6 cellular contexts compared by ENCODE assay signal in genomic region chr6:30914854-30915590, GRCh38. TPM values are rescaled to one million over a fixed set of nuclear protein-coding genes. Genes with fewer than 3 reads are reported as not detected.
A peak's percentile ranks its signal among the peaks of the same experiment; 100 is the strongest.
DNase-seq lines count a peak whose midpoint lies in the region; ATAC-seq, FAIRE-seq and TF ChIP-seq lines count a peak whose summit lies in the region.

No MANE protein-coding gene starts in this region.

- H3K79me2 ChIP-seq in HepG2 (ENCODE audit: insufficient read depth, low read length) = peaks cover 11% of the 10 kb centered on the region

- no peaks in the 10 kb centered on the region for H3K9me3 Mint-ChIP-seq in Calu3 (ENCODE audit: low read depth, unreplicated experiment)
- no peaks in the 10 kb centered on the region for H3K9me3 Mint-ChIP-seq in activated CD8-positive, alpha-beta T cell treated with anti-CD3 and anti-CD28 coated beads, Interleukin-2, amount 10 ng/mL, durations not matched to agents 7 days and 5 days (ENCODE audit: insufficient read depth)

- intact Hi-C loops in Calu3 (cut with micrococcal nuclease; ENCODE audit: unreplicated experiment) (loop anchor here (1.0 to 5.0 kb wide), 5 partner anchors 47 to 212 kb away; no protein-coding TSS in a partner anchor), HepG2 (cut with micrococcal nuclease; ENCODE audit: unreplicated experiment) (loop anchor here (1.0 to 2.0 kb wide), 5 partner anchors 87 to 172 kb away; no protein-coding TSS in a partner anchor)

- no peaks in the 10 kb centered on the region for H4K20me1 ChIP-seq in HepG2 (ENCODE audit: insufficient read depth, low read length)

- peak overlapping the region; percentile 61 to 80 (median 78) for H3K4me3 ChIP-seq in HepG2 (replicated peaks in 1 of 3; ENCODE audit: insufficient read depth in 1 of 3, low read depth in 2 of 3, low read length in 3 of 3)

- TF ChIP-seq CTCF in Calu3 (IDR thresholded peaks at IDR 0.05; ENCODE audit: unreplicated experiment) (no peak), HepG2 (CRISPR knock-in tag; IDR thresholded peaks at IDR 0.05) (no peak)

- peak overlapping the region; percentile 83 for H3K27ac Mint-ChIP-seq in Calu3 (ENCODE audit: unreplicated experiment)
- peak overlapping the region; percentile 89 for H3K27ac Mint-ChIP-seq in activated CD8-positive, alpha-beta T cell treated with anti-CD3 and anti-CD28 coated beads, Interleukin-2, amount 10 ng/mL, durations not matched to agents 7 days and 5 days

- TF ChIP-seq RAD21 in HepG2 (CRISPR knock-in tag; IDR thresholded peaks at IDR 0.05) = no peak

- H3K4me1 ChIP-seq in HepG2 (ENCODE audit: insufficient read depth, low read length) = peaks cover 27% of the 10 kb centered on the region

- no peak for TF ChIP-seq EP300 in HepG2 (IDR thresholded peaks at IDR 0.05; ENCODE audit: low read depth in 2 of 2, low read length in 2 of 2)
- TF ChIP-seq EP300 in HepG2 (CRISPR knock-in tag; IDR thresholded peaks at IDR 0.05; ENCODE audit: borderline replicate concordance) = no peak

- peaks cover 20% of the 10 kb centered on the region for H3K4me1 Mint-ChIP-seq in Calu3 (ENCODE audit: low read depth, unreplicated experiment)
- peaks cover 29% of the 10 kb centered on the region for H3K4me1 Mint-ChIP-seq in activated CD8-positive, alpha-beta T cell treated with anti-CD3 and anti-CD28 coated beads, Interleukin-2, amount 10 ng/mL, durations not matched to agents 7 days and 5 days (ENCODE audit: low read depth)

- peak overlapping the region; percentile 78 for H3K4me3 Mint-ChIP-seq in Calu3 (ENCODE audit: low read depth, unreplicated experiment)
- peak overlapping the region; percentile 86 for H3K4me3 Mint-ChIP-seq in activated CD8-positive, alpha-beta T cell treated with anti-CD3 and anti-CD28 coated beads, Interleukin-2, amount 10 ng/mL, durations not matched to agents 7 days and 5 days

- in situ Hi-C loops in HepG2 (cut with HindIII; ENCODE audit: extremely low pct_ligation_motif_present, low pct_unique_long_range_greater_than_20kb) = loop anchor here (5.0 kb wide), 2 partner anchors 132 to 162 kb away; no protein-coding TSS in a partner anchor

- FAIRE-seq in HepG2 (lab: Jason Lieb, UNC) = no peak

- CTCF ChIA-PET in Calu3 (lab: Charles Lee) (interaction anchor here (0.6 to 6.0 kb wide), 25 partner anchors 11 to 200 kb away, joined by 3 to 180 read pairs (median 7); partner anchors contain the start of genes DDR1, MUCL3, PSORS1C1 and SFTA2), HepG2 (lab: Yijun Ruan, JAX; ENCODE audit: low intra/inter-chr PET ratio, low total read pairs) (interaction anchor here (1.2 to 3.1 kb wide), 7 partner anchors 86 to 172 kb away, joined by 3 to 11 read pairs (median 9); no protein-coding TSS in a partner anchor)
- CTCF ChIA-PET in activated CD8-positive, alpha-beta T cell treated with anti-CD3 and anti-CD28 coated beads, Interleukin-2, amount 10 ng/mL, durations not matched to agents 7 days and 5 days (lab: Charles Lee) = interaction anchor here (0.6 to 9.3 kb wide), 28 partner anchors 9 to 233 kb away, joined by 3 to 97 read pairs (median 8); partner anchors contain the start of gene DDR1

- H3K36me3 Mint-ChIP-seq in Calu3 (ENCODE audit: insufficient read depth, unreplicated experiment) = peaks cover 49% of the 10 kb centered on the region
- peaks cover 48% of the 10 kb centered on the region for H3K36me3 Mint-ChIP-seq in activated CD8-positive, alpha-beta T cell treated with anti-CD3 and anti-CD28 coated beads, Interleukin-2, amount 10 ng/mL, durations not matched to agents 7 days and 5 days (ENCODE audit: low read depth)

- POLR2A ChIA-PET in activated CD8-positive, alpha-beta T cell treated with anti-CD3 and anti-CD28 coated beads, Interleukin-2, amount 10 ng/mL, durations not matched to agents 7 days and 5 days (lab: Charles Lee) = no interaction called here
- POLR2A ChIA-PET in HepG2 (lab: Yijun Ruan, JAX) = interaction anchor here (1.0 to 3.4 kb wide), 8 partner anchors 9 to 269 kb away, joined by 3 to 24 read pairs (median 4); partner anchors contain the start of gene DDR1

- H3K9ac ChIP-seq in HepG2 (ENCODE audit: insufficient read depth, low read depth, low read length) = peak overlapping the region; percentile 90

- no peaks in the 10 kb centered on the region for H3K27me3 ChIP-seq in HepG2 (ENCODE audit: control insufficient read depth in 1 of 2, insufficient read depth in 2 of 2, low read length in 2 of 2)

- no peak overlapping the region for H2AFZ ChIP-seq in HepG2 (ENCODE audit: low read length)

- 24% methylated on average over 17 of the region's 17 CpGs for WGBS in HepG2 (ENCODE audit: low lambda C conversion rate)

- H3K27me3 Mint-ChIP-seq in Calu3 (ENCODE audit: unreplicated experiment) = no peaks in the 10 kb centered on the region
- H3K27me3 Mint-ChIP-seq in activated CD8-positive, alpha-beta T cell treated with anti-CD3 and anti-CD28 coated beads, Interleukin-2, amount 10 ng/mL, durations not matched to agents 7 days and 5 days (ENCODE audit: low read depth) = no peaks in the 10 kb centered on the region

- H3K27ac ChIP-seq in HepG2 (ENCODE audit: extremely low read length, insufficient read depth, low read length) = peak overlapping the region; percentile 81

- H3K36me3 ChIP-seq in HepG2 (replicated peaks in 1 of 2; ENCODE audit: control insufficient read depth in 1 of 2, insufficient read depth in 2 of 2, low read length in 2 of 2) = peaks cover 19 to 55% of the 10 kb centered on the region in 2 experiments

- DNase-seq in Calu3 (no peak), HepG2 (ENCODE audit: low spot score) (no peak), DMS 273 (lab: John Stamatoyannopoulos, UW; ENCODE audit: unreplicated experiment) (no peak), GM19238 (ENCODE audit: insufficient read length, low spot score) (no peak)
- DNase-seq in activated CD8-positive, alpha-beta T cell treated with anti-CD3 and anti-CD28 coated beads, Interleukin-2, amount 10 ng/mL, durations not matched to agents 7 days and 5 days = no peak

- H3K4me2 ChIP-seq in HepG2 (ENCODE audit: low read depth, low read length) = peak overlapping the region; percentile 97

- H3K9me3 ChIP-seq in HepG2 (ENCODE audit: low read length) = no peaks in the 10 kb centered on the region

- no TSS peak for BruUV-seq in Calu3 (replicated peaks; lab: Mats Ljungman, UMichigan)
- no TSS peak for BruUV-seq in HepG2 (replicated peaks; lab: Mats Ljungman, UMichigan)

- no peak for ATAC-seq in activated CD8-positive, alpha-beta T cell treated with anti-CD3 and anti-CD28 coated beads, Interleukin-2, amount 10 ng/mL, durations not matched to agents 7 days and 5 days
- ATAC-seq in HepG2 = peak; percentile 27
- no peak for ATAC-seq in GM18868 (IDR thresholded peaks at IDR 0.05; ENCODE audit: unreplicated experiment)

- no peak for TF ChIP-seq POLR2A in HepG2 (IDR thresholded peaks at IDR 0.05; ENCODE audit: insufficient read depth in 1 of 2, low read depth in 2 of 2, low read length in 2 of 2)

RNA-seq across cellular contexts. Expression of gene VARS2, which starts 1.0 kb away (rescaled TPM):
- total RNA-seq in Calu3 (2022) = 33.0 and 34.2 TPM in 2 replicates
- total RNA-seq in activated CD8-positive, alpha-beta T cell treated with anti-CD3 and anti-CD28 coated beads, Interleukin-2, amount 10 ng/mL, durations not matched to agents 7 days and 5 days = 10 to 100 TPM; 38.4 to 38.8 TPM
- 45.9 and 71.8 TPM in 2 replicates for total RNA-seq in HepG2 (2016; rRNA removed; fragmentation: Illumina TruSeq; extraction: Trizol)
- total RNA-seq in HepG2 (2016; cell fraction: cytosol; rRNA removed; fragmentation: Illumina TruSeq; extraction: Trizol; ENCODE audit: low read depth) = 12.3 and 14.4 TPM in 2 replicates
- 38.9 and 75.5 TPM in 2 replicates for total RNA-seq in HepG2 (2016; cell fraction: insoluble cytoplasmic fraction; rRNA removed; fragmentation: Illumina TruSeq; extraction: Trizol)
- 27.5 and 28.2 TPM in 2 replicates for total RNA-seq in HepG2 (2016; cell fraction: membrane; rRNA removed; fragmentation: Illumina TruSeq; extraction: Trizol)
- 63.3 and 78.0 TPM in 2 replicates for total RNA-seq in HepG2 (2016; cell fraction: nucleus; rRNA removed; fragmentation: Illumina TruSeq; extraction: Trizol)
- 61.8 and 68.8 TPM in 2 replicates for polyA plus RNA-seq in HepG2 (2011; rRNA removed)
- 21.9 and 29.1 TPM in 2 replicates for polyA plus RNA-seq in HepG2 (2011; cell fraction: cytosol; rRNA removed)
- polyA plus RNA-seq in HepG2 (2011; cell fraction: nucleus; rRNA removed) = 392 and 449 TPM in 2 replicates
- 45.5 and 49.9 TPM in 2 replicates for polyA plus RNA-seq in HepG2 (2012)
- polyA plus RNA-seq in HepG2 (2016; cell fraction: cytosol; fragmentation: Illumina TruSeq; extraction: Trizol; ENCODE audit: low read depth) = 9.2 and 9.4 TPM in 2 replicates
- polyA plus RNA-seq in HepG2 (2016; cell fraction: insoluble cytoplasmic fraction; fragmentation: Illumina TruSeq; extraction: Trizol; ENCODE audit: low read depth) = 31.3 and 38.2 TPM in 2 replicates
- polyA plus RNA-seq in HepG2 (2016; cell fraction: membrane; fragmentation: Illumina TruSeq; extraction: Trizol; ENCODE audit: low read depth) = 17.7 and 19.1 TPM in 2 replicates
- 189 and 203 TPM in 2 replicates for polyA plus RNA-seq in HepG2 (2016; cell fraction: nucleus; fragmentation: Illumina TruSeq; extraction: Trizol; ENCODE audit: insufficient read depth, low read depth)
- 37.3 and 128 TPM in 2 replicates for polyA minus RNA-seq in HepG2 (2011; rRNA and poly(A)+ RNA removed; ENCODE audit: low replicate concordance)
- polyA minus RNA-seq in HepG2 (2011; cell fraction: cytosol; rRNA and poly(A)+ RNA removed) = 32.2 and 37.4 TPM in 2 replicates
- 56.0 and 56.3 TPM in 2 replicates for polyA minus RNA-seq in HepG2 (2011; cell fraction: nucleus; rRNA and poly(A)+ RNA removed)

RNA-seq across cellular contexts. Expression of gene GTF2H4, which starts 7.0 kb away (rescaled TPM):
- total RNA-seq in Calu3 (2022) (70.5 and 80.0 TPM in 2 replicates), HepG2 (2016; rRNA removed; fragmentation: Illumina TruSeq; extraction: Trizol) (15.9 and 18.0 TPM in 2 replicates)
- 10 to 100 TPM; 30.0 to 30.1 TPM for total RNA-seq in activated CD8-positive, alpha-beta T cell treated with anti-CD3 and anti-CD28 coated beads, Interleukin-2, amount 10 ng/mL, durations not matched to agents 7 days and 5 days
- 1.5 and 3.1 TPM in 2 replicates for total RNA-seq in HepG2 (2016; cell fraction: cytosol; rRNA removed; fragmentation: Illumina TruSeq; extraction: Trizol; ENCODE audit: low read depth)
- 14.1 and 17.5 TPM in 2 replicates for total RNA-seq in HepG2 (2016; cell fraction: insoluble cytoplasmic fraction; rRNA removed; fragmentation: Illumina TruSeq; extraction: Trizol)
- total RNA-seq in HepG2 (2016; cell fraction: membrane; rRNA removed; fragmentation: Illumina TruSeq; extraction: Trizol) = 4.5 and 5.7 TPM in 2 replicates
- total RNA-seq in HepG2 (2016; cell fraction: nucleus; rRNA removed; fragmentation: Illumina TruSeq; extraction: Trizol) = 27.0 and 30.2 TPM in 2 replicates
- 49.3 and 58.3 TPM in 2 replicates for polyA plus RNA-seq in HepG2 (2011; rRNA removed)
- 19.9 and 20.1 TPM in 2 replicates for polyA plus RNA-seq in HepG2 (2011; cell fraction: cytosol; rRNA removed)
- 258 and 287 TPM in 2 replicates for polyA plus RNA-seq in HepG2 (2011; cell fraction: nucleus; rRNA removed)
- 29.0 and 51.4 TPM in 2 replicates for polyA plus RNA-seq in HepG2 (2012)
- polyA plus RNA-seq in HepG2 (2016; cell fraction: cytosol; fragmentation: Illumina TruSeq; extraction: Trizol; ENCODE audit: low read depth) = 2.6 and 3.1 TPM in 2 replicates
- 25.8 and 31.0 TPM in 2 replicates for polyA plus RNA-seq in HepG2 (2016; cell fraction: insoluble cytoplasmic fraction; fragmentation: Illumina TruSeq; extraction: Trizol; ENCODE audit: low read depth)
- 4.9 and 6.0 TPM in 2 replicates for polyA plus RNA-seq in HepG2 (2016; cell fraction: membrane; fragmentation: Illumina TruSeq; extraction: Trizol; ENCODE audit: low read depth)
- polyA plus RNA-seq in HepG2 (2016; cell fraction: nucleus; fragmentation: Illumina TruSeq; extraction: Trizol; ENCODE audit: insufficient read depth, low read depth) = 114 and 125 TPM in 2 replicates
- polyA minus RNA-seq in HepG2 (2011; rRNA and poly(A)+ RNA removed; ENCODE audit: low replicate concordance) = 25.0 and 30.0 TPM in 2 replicates
- 4.9 and 8.5 TPM in 2 replicates for polyA minus RNA-seq in HepG2 (2011; cell fraction: cytosol; rRNA and poly(A)+ RNA removed)
- 61.3 and 64.4 TPM in 2 replicates for polyA minus RNA-seq in HepG2 (2011; cell fraction: nucleus; rRNA and poly(A)+ RNA removed)

RNA-seq across cellular contexts. Expression of gene SFTA2, which starts 16.9 kb away (rescaled TPM):
- 184 and 246 TPM in 2 replicates for total RNA-seq in Calu3 (2022)
- total RNA-seq in activated CD8-positive, alpha-beta T cell treated with anti-CD3 and anti-CD28 coated beads, Interleukin-2, amount 10 ng/mL, durations not matched to agents 7 days and 5 days = not detected
- total RNA-seq in HepG2 (2016; rRNA removed; fragmentation: Illumina TruSeq; extraction: Trizol) = not detected in 2 replicates
- not detected in 2 replicates for total RNA-seq in HepG2 (2016; cell fraction: cytosol; rRNA removed; fragmentation: Illumina TruSeq; extraction: Trizol; ENCODE audit: low read depth)
- not detected in 2 replicates for total RNA-seq in HepG2 (2016; cell fraction: insoluble cytoplasmic fraction; rRNA removed; fragmentation: Illumina TruSeq; extraction: Trizol)
- not detected in 2 replicates for total RNA-seq in HepG2 (2016; cell fraction: membrane; rRNA removed; fragmentation: Illumina TruSeq; extraction: Trizol)
- not detected in 2 replicates for total RNA-seq in HepG2 (2016; cell fraction: nucleus; rRNA removed; fragmentation: Illumina TruSeq; extraction: Trizol)
- polyA plus RNA-seq in HepG2 (2011; rRNA removed) = not detected in 2 replicates
- not detected in 2 replicates for polyA plus RNA-seq in HepG2 (2011; cell fraction: cytosol; rRNA removed)
- not detected in 2 replicates for polyA plus RNA-seq in HepG2 (2011; cell fraction: nucleus; rRNA removed)
- not detected in 2 replicates for polyA plus RNA-seq in HepG2 (2012)
- not detected in 2 replicates for polyA plus RNA-seq in HepG2 (2016; cell fraction: cytosol; fragmentation: Illumina TruSeq; extraction: Trizol; ENCODE audit: low read depth)
- polyA plus RNA-seq in HepG2 (2016; cell fraction: insoluble cytoplasmic fraction; fragmentation: Illumina TruSeq; extraction: Trizol; ENCODE audit: low read depth) = not detected in 2 replicates
- polyA plus RNA-seq in HepG2 (2016; cell fraction: membrane; fragmentation: Illumina TruSeq; extraction: Trizol; ENCODE audit: low read depth) = not detected in 2 replicates
- polyA plus RNA-seq in HepG2 (2016; cell fraction: nucleus; fragmentation: Illumina TruSeq; extraction: Trizol; ENCODE audit: insufficient read depth, low read depth) = not detected in 2 replicates
- polyA minus RNA-seq in HepG2 (2011; rRNA and poly(A)+ RNA removed; ENCODE audit: low replicate concordance) = not detected in 2 replicates
- not detected in 2 replicates for polyA minus RNA-seq in HepG2 (2011; cell fraction: cytosol; rRNA and poly(A)+ RNA removed)
- polyA minus RNA-seq in HepG2 (2011; cell fraction: nucleus; rRNA and poly(A)+ RNA removed) = not detected in 2 replicates

RNA-seq across cellular contexts. Expression of gene MUCL3, which starts 25.8 kb away (rescaled TPM):
- total RNA-seq in Calu3 (2022) (0.07 and 0.15 TPM in 2 replicates), HepG2 (2016; rRNA removed; fragmentation: Illumina TruSeq; extraction: Trizol) (not detected in 2 replicates)
- not detected for total RNA-seq in activated CD8-positive, alpha-beta T cell treated with anti-CD3 and anti-CD28 coated beads, Interleukin-2, amount 10 ng/mL, durations not matched to agents 7 days and 5 days
- total RNA-seq in HepG2 (2016; cell fraction: cytosol; rRNA removed; fragmentation: Illumina TruSeq; extraction: Trizol; ENCODE audit: low read depth) = not detected in 2 replicates
- not detected in 2 replicates for total RNA-seq in HepG2 (2016; cell fraction: insoluble cytoplasmic fraction; rRNA removed; fragmentation: Illumina TruSeq; extraction: Trizol)
- not detected in 2 replicates for total RNA-seq in HepG2 (2016; cell fraction: membrane; rRNA removed; fragmentation: Illumina TruSeq; extraction: Trizol)
- total RNA-seq in HepG2 (2016; cell fraction: nucleus; rRNA removed; fragmentation: Illumina TruSeq; extraction: Trizol) = not detected in 2 replicates
- not detected in 2 replicates for polyA plus RNA-seq in HepG2 (2011; rRNA removed)
- not detected in 2 replicates for polyA plus RNA-seq in HepG2 (2011; cell fraction: cytosol; rRNA removed)
- not detected in 2 replicates for polyA plus RNA-seq in HepG2 (2011; cell fraction: nucleus; rRNA removed)
- polyA plus RNA-seq in HepG2 (2012) = not detected in 2 replicates
- not detected in 2 replicates for polyA plus RNA-seq in HepG2 (2016; cell fraction: cytosol; fragmentation: Illumina TruSeq; extraction: Trizol; ENCODE audit: low read depth)
- polyA plus RNA-seq in HepG2 (2016; cell fraction: insoluble cytoplasmic fraction; fragmentation: Illumina TruSeq; extraction: Trizol; ENCODE audit: low read depth) = not detected in 2 replicates
- polyA plus RNA-seq in HepG2 (2016; cell fraction: membrane; fragmentation: Illumina TruSeq; extraction: Trizol; ENCODE audit: low read depth) = not detected in 2 replicates
- not detected in 2 replicates for polyA plus RNA-seq in HepG2 (2016; cell fraction: nucleus; fragmentation: Illumina TruSeq; extraction: Trizol; ENCODE audit: insufficient read depth, low read depth)
- not detected in 2 replicates for polyA minus RNA-seq in HepG2 (2011; rRNA and poly(A)+ RNA removed; ENCODE audit: low replicate concordance)
- polyA minus RNA-seq in HepG2 (2011; cell fraction: cytosol; rRNA and poly(A)+ RNA removed) = not detected in 2 replicates
- polyA minus RNA-seq in HepG2 (2011; cell fraction: nucleus; rRNA and poly(A)+ RNA removed) = not detected in 2 replicates

RNA-seq across cellular contexts. Expression of gene DDR1, which starts 30.7 kb away (rescaled TPM):
- total RNA-seq in Calu3 (2022) = 489 and 580 TPM in 2 replicates
- 1 to 10 TPM; 6.3 to 7.4 TPM for total RNA-seq in activated CD8-positive, alpha-beta T cell treated with anti-CD3 and anti-CD28 coated beads, Interleukin-2, amount 10 ng/mL, durations not matched to agents 7 days and 5 days
- 7.0 and 16.7 TPM in 2 replicates for total RNA-seq in HepG2 (2016; rRNA removed; fragmentation: Illumina TruSeq; extraction: Trizol)
- total RNA-seq in HepG2 (2016; cell fraction: cytosol; rRNA removed; fragmentation: Illumina TruSeq; extraction: Trizol; ENCODE audit: low read depth) = 5.8 and 8.2 TPM in 2 replicates
- 6.0 and 18.2 TPM in 2 replicates for total RNA-seq in HepG2 (2016; cell fraction: insoluble cytoplasmic fraction; rRNA removed; fragmentation: Illumina TruSeq; extraction: Trizol)
- total RNA-seq in HepG2 (2016; cell fraction: membrane; rRNA removed; fragmentation: Illumina TruSeq; extraction: Trizol) = 8.1 and 9.1 TPM in 2 replicates
- 18.1 and 22.9 TPM in 2 replicates for total RNA-seq in HepG2 (2016; cell fraction: nucleus; rRNA removed; fragmentation: Illumina TruSeq; extraction: Trizol)
- polyA plus RNA-seq in HepG2 (2011; rRNA removed) = 20.2 and 25.0 TPM in 2 replicates
- polyA plus RNA-seq in HepG2 (2011; cell fraction: cytosol; rRNA removed) = 18.2 and 20.9 TPM in 2 replicates
- polyA plus RNA-seq in HepG2 (2011; cell fraction: nucleus; rRNA removed) = 49.4 and 65.3 TPM in 2 replicates
- 21.2 TPM in 2 replicates for polyA plus RNA-seq in HepG2 (2012)
- 1.3 and 1.5 TPM in 2 replicates for polyA plus RNA-seq in HepG2 (2016; cell fraction: cytosol; fragmentation: Illumina TruSeq; extraction: Trizol; ENCODE audit: low read depth)
- polyA plus RNA-seq in HepG2 (2016; cell fraction: insoluble cytoplasmic fraction; fragmentation: Illumina TruSeq; extraction: Trizol; ENCODE audit: low read depth) = 6.6 and 7.2 TPM in 2 replicates
- 3.5 and 3.7 TPM in 2 replicates for polyA plus RNA-seq in HepG2 (2016; cell fraction: membrane; fragmentation: Illumina TruSeq; extraction: Trizol; ENCODE audit: low read depth)
- 37.9 and 40.3 TPM in 2 replicates for polyA plus RNA-seq in HepG2 (2016; cell fraction: nucleus; fragmentation: Illumina TruSeq; extraction: Trizol; ENCODE audit: insufficient read depth, low read depth)
- 53.5 and 64.7 TPM in 2 replicates for polyA minus RNA-seq in HepG2 (2011; rRNA and poly(A)+ RNA removed; ENCODE audit: low replicate concordance)
- polyA minus RNA-seq in HepG2 (2011; cell fraction: cytosol; rRNA and poly(A)+ RNA removed) = 28.8 and 29.1 TPM in 2 replicates
- 25.2 and 31.7 TPM in 2 replicates for polyA minus RNA-seq in HepG2 (2011; cell fraction: nucleus; rRNA and poly(A)+ RNA removed)

Comparison
In these comparisons a context has a peak if more than half of its experiments do, and no peak if none do; other contexts are left out.
1. RNA of gene SFTA2, which starts 16.9 kb away (total RNA-seq): 184 to 246 TPM in Calu3; not detected in activated CD8-positive, alpha-beta T cell treated with anti-CD3 and anti-CD28 coated beads, Interleukin-2, amount 10 ng/mL, durations not matched to agents 7 days and 5 days and not detected in HepG2; every median in the first group is over 100 times any median in the second.